In genomic region chr11:103587951-103588788, GRCh38 we compare ENCODE assay signal across 20 cellular contexts.
DNase-seq lines count a peak whose midpoint lies in the region; ATAC-seq, FAIRE-seq and TF ChIP-seq lines count a peak whose summit lies in the region.
"Had no signal": no experiment of that assay in that cellular context is flagged by ENCODE, and none has a peak within 500 bp of the region (broad histone marks: within the 10 kb centered on the region; RNA-seq: fewer than 3 reads in every experiment).

No MANE protein-coding gene starts in this region.

- no peak overlapping the region for H3K27ac Mint-ChIP-seq in CD8-positive, alpha-beta T cell
- H3K27ac Mint-ChIP-seq: CD4-positive, alpha-beta T cell had no signal

- no peak overlapping the region for H3K4me3 Mint-ChIP-seq in CD8-positive, alpha-beta T cell
- H3K4me3 Mint-ChIP-seq: CD4-positive, alpha-beta T cell had no signal

- DNase-seq in NCI-H2227 treated with DMSO at 0.1 percent for 48 hours (lab: John Stamatoyannopoulos, UW) (peak; percentile 8), NCI-H2227 (lab: John Stamatoyannopoulos, UW; ENCODE audit: unreplicated experiment) (no peak), NCI-H2196 (lab: John Stamatoyannopoulos, UW; ENCODE audit: unreplicated experiment) (peak; percentile 13), dermis blood vessel endothelial cell (peak; percentile 92), pancreas (no peak), GM19240 (ENCODE audit: insufficient read length, low spot score) (no peak), smooth muscle cell (lab: John Stamatoyannopoulos, UW; ENCODE audit: unreplicated experiment) (no peak)
- DNase-seq in CD8-positive, alpha-beta T cell, result no peak
- DNase-seq: ACHN; activated effector memory CD4-positive, alpha-beta T cell treated with anti-CD3 and anti-CD28 coated beads, Interleukin-2, amount 50 U/mL, for 16 hours; anterior cingulate cortex; CD4-positive, alpha-beta T cell; colonic mucosa; heart left ventricle; ovary had no signal

- H3K4me2 ChIP-seq in smooth muscle cell, result no peak overlapping the region

- no peak overlapping the region for H3K9ac ChIP-seq in smooth muscle cell (ENCODE audit: low read depth)

- intact Hi-C loops in CD8-positive, alpha-beta T cell (cut with DNase I, micrococcal nuclease), result no loop called here
- intact Hi-C loops in pancreas (cut with DNase I), result no loop called here

- POLR2A ChIA-PET in CD8-positive, alpha-beta T cell (lab: Charles Lee), result no interaction called here

- no peaks in the 10 kb centered on the region for H3F3A ChIP-seq in smooth muscle cell (ENCODE audit: low read depth)

- H3K27ac ChIP-seq in CD8-positive, alpha-beta T cell (ENCODE audit: low read depth, low read length), result no peak overlapping the region
- no peak overlapping the region for H3K27ac ChIP-seq in pancreas
- H3K27ac ChIP-seq in smooth muscle cell (ENCODE audit: low read depth), result no peak overlapping the region
- H3K27ac ChIP-seq: colonic mucosa, heart left ventricle, ovary, tibial nerve had no signal

- no peak overlapping the region for H3K4me3 ChIP-seq in CD8-positive, alpha-beta T cell (ENCODE audit: low read depth, low read length)
- H3K4me3 ChIP-seq in pancreas (no peak overlapping the region), smooth muscle cell (no peak overlapping the region)
- H3K4me3 ChIP-seq: colonic mucosa, GM12878, heart left ventricle, ovary, skin epidermis, tibial nerve had no signal

- H3K27me3 ChIP-seq in CD8-positive, alpha-beta T cell (ENCODE audit: insufficient read depth, low read length), result no peaks in the 10 kb centered on the region
- H3K27me3 ChIP-seq in pancreas (no peaks in the 10 kb centered on the region), smooth muscle cell (ENCODE audit: low read depth) (no peaks in the 10 kb centered on the region)
- H3K27me3 ChIP-seq: colonic mucosa, heart left ventricle, ovary, tibial nerve had no signal

- H3K4me1 ChIP-seq in CD8-positive, alpha-beta T cell (ENCODE audit: insufficient read depth, low read length), result no peaks in the 10 kb centered on the region
- no peaks in the 10 kb centered on the region for H3K4me1 ChIP-seq in pancreas
- H3K4me1 ChIP-seq in smooth muscle cell (ENCODE audit: low read depth), result no peaks in the 10 kb centered on the region
- H3K4me1 ChIP-seq: colonic mucosa, tibial nerve had no signal

- no peaks in the 10 kb centered on the region for H3K9me3 Mint-ChIP-seq in CD8-positive, alpha-beta T cell
- H3K9me3 Mint-ChIP-seq: CD4-positive, alpha-beta T cell had no signal

- no peaks in the 10 kb centered on the region for H3K79me2 ChIP-seq in smooth muscle cell (ENCODE audit: low read depth)

- 89 to 92% methylated on average over 3 of the region's 3 CpGs for WGBS in pancreas, 2 donors
- WGBS in smooth muscle cell (ENCODE audit: low lambda C conversion rate), result 96% methylated on average over 3 of the region's 3 CpGs

- no peaks in the 10 kb centered on the region for H3K4me1 Mint-ChIP-seq in CD8-positive, alpha-beta T cell (ENCODE audit: low read depth)

- H3K36me3 ChIP-seq in CD8-positive, alpha-beta T cell (ENCODE audit: insufficient read depth, low read length), result no peaks in the 10 kb centered on the region
- no peaks in the 10 kb centered on the region for H3K36me3 ChIP-seq in pancreas
- H3K36me3 ChIP-seq in smooth muscle cell (ENCODE audit: low read depth), result no peaks in the 10 kb centered on the region
- H3K36me3 ChIP-seq: colonic mucosa, heart left ventricle, ovary, tibial nerve had no signal

- no peak for TF ChIP-seq CTCF in CD8-positive, alpha-beta T cell (IDR thresholded peaks at IDR 0.05)
- TF ChIP-seq CTCF in pancreas (IDR thresholded peaks at IDR 0.05), result no peak
- TF ChIP-seq CTCF in smooth muscle cell (IDR thresholded peaks at IDR 0.05; ENCODE audit: borderline replicate concordance, insufficient read depth, poor library complexity, severe bottlenecking), result no peak

- no peaks in the 10 kb centered on the region for H3K9me3 ChIP-seq in CD8-positive, alpha-beta T cell (ENCODE audit: low read length)
- no peaks in the 10 kb centered on the region for H3K9me3 ChIP-seq in pancreas
- no peaks in the 10 kb centered on the region for H3K9me3 ChIP-seq in smooth muscle cell (replicated peaks; ENCODE audit: low read depth)
- H3K9me3 ChIP-seq: colonic mucosa, ovary had no signal

- no peak for ATAC-seq in CD8-positive, alpha-beta T cell
- no peak for ATAC-seq in pancreas
- ATAC-seq: GM12878, heart left ventricle, Right ventricle myocardium inferior had no signal

- FAIRE-seq in pancreas (lab: Jason Lieb, UNC), result no peak
- FAIRE-seq: GM12878, H54 had no signal

- CTCF ChIA-PET in CD8-positive, alpha-beta T cell (lab: Charles Lee), result no interaction called here

- no peak overlapping the region for H2AFZ ChIP-seq in smooth muscle cell (ENCODE audit: low read depth)

- peaks cover 4% of the 10 kb centered on the region for H3K27me3 Mint-ChIP-seq in CD8-positive, alpha-beta T cell (ENCODE audit: low read depth)

- no peaks in the 10 kb centered on the region for H3K36me3 Mint-ChIP-seq in CD8-positive, alpha-beta T cell

- H4K20me1 ChIP-seq in smooth muscle cell (ENCODE audit: low read depth), result no peaks in the 10 kb centered on the region

Comparison
In these comparisons a context has a peak if more than half of its experiments do, and no peak if none do; other contexts are left out.
1. DNase-seq: peak in NCI-H2227 treated with DMSO at 0.1 percent for 48 hours (single experiment), NCI-H2196 (single experiment) and dermis blood vessel endothelial cell (single experiment); none in NCI-H2227 (single experiment), CD8-positive, alpha-beta T cell (0 of 7), pancreas (0 of 6), GM19240 (single experiment) and smooth muscle cell (single experiment).